ENCODE assay signal across 8 cellular contexts in genomic region chr6:137799950-137800568, GRCh38.
DNase-seq lines count a peak whose midpoint lies in the region; ATAC-seq lines count a peak whose summit lies in the region.

No MANE protein-coding gene starts in this region.

- peak; percentile 72 for DNase-seq in DMS 273 (lab: John Stamatoyannopoulos, UW; ENCODE audit: unreplicated experiment)
- no peak for DNase-seq in DMS 273 treated with DMSO at 0.1 percent for 48 hours (lab: John Stamatoyannopoulos, UW)
- peak; percentile 89 for DNase-seq in SK-MEL-5 (ENCODE audit: low read depth, low spot score)
- peak; percentile 78 for DNase-seq in amniotic epithelial cell (ENCODE audit: low read depth)
- DNase-seq in iPS-NIHi7 (ENCODE audit: extremely low spot score) = peak; percentile 53
- peak in 2 of 3 donors; percentile 30 to 38 for DNase-seq in stimulated activated CD4-positive, alpha-beta T cell treated with anti-CD3 and anti-CD28 coated beads, TNF-alpha, amount 100 ng/mL, for 1 hour (ENCODE audit: low read depth in 3 of 3, low spot score in 1 of 3)
- no peak for DNase-seq in OCI-M2 (lab: John Stamatoyannopoulos, UW; ENCODE audit: unreplicated experiment)

- peak; percentile 63 for ATAC-seq in HG02938 (IDR thresholded peaks at IDR 0.05; ENCODE audit: unreplicated experiment)

- in situ Hi-C loops in SK-MEL-5 (cut with HindIII; ENCODE audit: low pct_unique_long_range_greater_than_20kb, low sequenced_read_pairs) = no loop called here

Comparison
In these comparisons a context has a peak if more than half of its experiments do, and no peak if none do; other contexts are left out.
1. DNase-seq: peak in DMS 273 (single experiment), SK-MEL-5 (single experiment), amniotic epithelial cell (single experiment), iPS-NIHi7 (single experiment) and stimulated activated CD4-positive, alpha-beta T cell treated with anti-CD3 and anti-CD28 coated beads, TNF-alpha, amount 100 ng/mL, for 1 hour (2 of 3); none in DMS 273 treated with DMSO at 0.1 percent for 48 hours (single experiment) and OCI-M2 (single experiment).